Comparison of ENCODE assay signal across 9 cellular contexts in genomic region chr3:17686613-17687012, GRCh38. TPM values are rescaled to one million over a fixed set of nuclear protein-coding genes. Genes with fewer than 3 reads are reported as not detected.
DNase-seq lines count a peak whose midpoint lies in the region; ATAC-seq and TF ChIP-seq lines count a peak whose summit lies in the region.
"Had no signal": no experiment of that assay in that cellular context is flagged by ENCODE, and none has a peak within 500 bp of the region (broad histone marks: within the 10 kb centered on the region; RNA-seq: fewer than 3 reads in every experiment).

No MANE protein-coding gene starts in this region.

- TF ChIP-seq CTCF in GM12865 (IDR thresholded peaks at IDR 0.05; ENCODE audit: insufficient read depth, low read depth, low read length, missing control alignments): no peak
- peak; percentile 21; the same call in 1 of the 2 replicates for TF ChIP-seq CTCF in MM.1S (IDR thresholded peaks at IDR 0.05; ENCODE audit: low read length)
- peak in 54 of 56 donors; percentile 19 to 81 (median 53) for TF ChIP-seq CTCF in dorsolateral prefrontal cortex (IDR thresholded peaks at IDR 0.05 in 54 of 56, conservative IDR thresholded peaks at IDR 0.05 in 2 of 56; ENCODE audit: low read depth in 1 of 56, partially characterized antibody in 56 of 56)
- peak; percentile 27 for TF ChIP-seq CTCF in neural cell (IDR thresholded peaks at IDR 0.05; ENCODE audit: poor library complexity, severe bottlenecking)
- peak in 3 of 6 experiments; percentile 17 to 29 (median 19) for TF ChIP-seq CTCF in adrenal gland (IDR thresholded peaks at IDR 0.05)

- no peak overlapping the region for H2AFZ ChIP-seq in MM.1S (ENCODE audit: low read length)
- H2AFZ ChIP-seq in neural cell (ENCODE audit: low read depth, low read length): no peak overlapping the region

- no peak for TF ChIP-seq EP300 in neural cell (conservative IDR thresholded peaks at IDR 0.05; ENCODE audit: poor library complexity, severe bottlenecking)

- H3K9me3 ChIP-seq in MM.1S (replicated peaks; ENCODE audit: insufficient read depth, low read length) (no peaks in the 10 kb centered on the region), neural cell (ENCODE audit: low read length) (no peaks in the 10 kb centered on the region), aorta (ENCODE audit: control insufficient read depth, low read length) (no peaks in the 10 kb centered on the region), adrenal gland (replicated peaks in 1 of 3) (no peaks in the 10 kb centered on the region)

- H3K27ac ChIP-seq in MM.1S (ENCODE audit: low read length): no peak overlapping the region
- H3K27ac ChIP-seq in dorsolateral prefrontal cortex: no peak overlapping the region
- no peak overlapping the region for H3K27ac ChIP-seq in neural cell (ENCODE audit: low read length)
- no peak overlapping the region for H3K27ac ChIP-seq in aorta (ENCODE audit: low read depth in 1 of 2, low read length in 2 of 2)
- H3K27ac ChIP-seq in adrenal gland: no peak overlapping the region
- H3K27ac ChIP-seq: RWPE1 had no signal

- no peaks in the 10 kb centered on the region for H3F3A ChIP-seq in MM.1S (ENCODE audit: insufficient read depth, low read length)
- no peaks in the 10 kb centered on the region for H3F3A ChIP-seq in neural cell (ENCODE audit: insufficient read depth, low read length, poor library complexity, severe bottlenecking)

- H3K4me1 ChIP-seq in MM.1S (ENCODE audit: low read length): no peaks in the 10 kb centered on the region
- peaks cover 0 to 1% of the 10 kb centered on the region in 2 donors for H3K4me1 ChIP-seq in aorta (ENCODE audit: control insufficient read depth in 1 of 2, insufficient read depth in 2 of 2, low read length in 2 of 2)
- H3K4me1 ChIP-seq in adrenal gland (replicated peaks in 1 of 2): no peaks in the 10 kb centered on the region

- H3K9me2 ChIP-seq in MM.1S (replicated peaks; ENCODE audit: insufficient read depth, low read length) (no peaks in the 10 kb centered on the region), neural cell (ENCODE audit: insufficient read depth, low read length) (no peaks in the 10 kb centered on the region)

- TF ChIP-seq RAD21 in neural cell (conservative IDR thresholded peaks at IDR 0.05): no peak

- ATAC-seq in aorta (ENCODE audit: low FRiP score) (no peak), esophagus mucosa (no peak), HG03095 (IDR thresholded peaks at IDR 0.05; ENCODE audit: unreplicated experiment) (no peak)

- H4K20me1 ChIP-seq in MM.1S (ENCODE audit: insufficient read depth, low read length) (no peaks in the 10 kb centered on the region), neural cell (ENCODE audit: insufficient read depth) (no peaks in the 10 kb centered on the region)

- no peaks in the 10 kb centered on the region for H3K36me3 ChIP-seq in MM.1S (replicated peaks; ENCODE audit: insufficient read depth, low read length)
- H3K36me3 ChIP-seq in neural cell (ENCODE audit: insufficient read depth, low read length): no peaks in the 10 kb centered on the region
- no peaks in the 10 kb centered on the region for H3K36me3 ChIP-seq in aorta (ENCODE audit: control insufficient read depth in 1 of 2, insufficient read depth in 2 of 2, low read length in 1 of 2)
- no peaks in the 10 kb centered on the region for H3K36me3 ChIP-seq in adrenal gland (replicated peaks in 1 of 2)

- no peak overlapping the region for H3K4me2 ChIP-seq in MM.1S (ENCODE audit: low read depth, low read length)
- no peak overlapping the region for H3K4me2 ChIP-seq in neural cell (ENCODE audit: low read length)

- no peak overlapping the region for H3K9ac ChIP-seq in MM.1S (ENCODE audit: low read length)
- H3K9ac ChIP-seq in neural cell (ENCODE audit: low read length): no peak overlapping the region

- intact Hi-C loops in dorsolateral prefrontal cortex (cut with DNase I): loop anchor here in 1 of 2 donors (5.0 kb wide), 1 partner anchor 254 kb away; no protein-coding TSS in a partner anchor
- intact Hi-C loops in aorta (cut with DNase I): no loop called here
- intact Hi-C loops in adrenal gland (cut with DNase I): no loop called here

- H3K27me3 ChIP-seq in MM.1S (replicated peaks; ENCODE audit: insufficient read depth, low read length): no peaks in the 10 kb centered on the region
- no peaks in the 10 kb centered on the region for H3K27me3 ChIP-seq in dorsolateral prefrontal cortex
- H3K27me3 ChIP-seq in neural cell (ENCODE audit: insufficient read depth, low read depth, low read length): no peaks in the 10 kb centered on the region
- no peaks in the 10 kb centered on the region for H3K27me3 ChIP-seq in aorta (ENCODE audit: control insufficient read depth in 1 of 2, insufficient read depth in 2 of 2, low read length in 1 of 2)
- H3K27me3 ChIP-seq in adrenal gland: no peaks in the 10 kb centered on the region

- no peaks in the 10 kb centered on the region for H3K79me2 ChIP-seq in MM.1S (ENCODE audit: low read length)
- H3K79me2 ChIP-seq in neural cell (replicated peaks; ENCODE audit: insufficient read depth, low read length): no peaks in the 10 kb centered on the region

- no peak for TF ChIP-seq POLR2A in adrenal gland (IDR thresholded peaks at IDR 0.05)

- 87 to 97% methylated on average over 1 of the region's 1 CpG for WGBS in aorta, 2 donors
- WGBS in adrenal gland, 4 donors: 77 to 94% (median 86%) methylated on average over 1 of the region's 1 CpG

- peak; percentile 10 for DNase-seq in GM12865 (ENCODE audit: low read depth)
- peak; percentile 27 for DNase-seq in MM.1S
- no peak for DNase-seq in dorsolateral prefrontal cortex
- DNase-seq in aorta: no peak
- no peak for DNase-seq in adrenal gland

- H3K4me3 ChIP-seq in GM12865 (ENCODE audit: low read depth, low read length): no peak overlapping the region
- H3K4me3 ChIP-seq in MM.1S (ENCODE audit: low read length): no peak overlapping the region
- no peak overlapping the region for H3K4me3 ChIP-seq in dorsolateral prefrontal cortex
- no peak overlapping the region for H3K4me3 ChIP-seq in neural cell (ENCODE audit: low read length)
- H3K4me3 ChIP-seq in aorta (ENCODE audit: low read length in 2 of 2): no peak overlapping the region
- H3K4me3 ChIP-seq in adrenal gland: no peak overlapping the region

TF ChIP-seq in neural cell, 6 proteins besides CTCF, POLR2A, EP300 and RAD21:
- TF ChIP-seq EZH2 (IDR thresholded peaks at IDR 0.05; ENCODE audit: borderline replicate concordance, insufficient read depth, low read length, poor library complexity, severe bottlenecking): no peak
- TF ChIP-seq POLR2AphosphoS5 (IDR thresholded peaks at IDR 0.05): no peak

RNA-seq across cellular contexts. Expression of gene TBC1D5, which starts 55.8 kb away (rescaled TPM):
- 100 to 1,000 TPM in 4 of 120 experiments, 10 to 100 TPM in 116; 66.1 to 103 (median 87.1) TPM for total RNA-seq in dorsolateral prefrontal cortex
- polyA plus RNA-seq in neural cell: 22.0 and 28.3 TPM in 2 replicates
- 142 and 154 TPM in 2 replicates for polyA minus RNA-seq in neural cell
- total RNA-seq in aorta: 10 to 100 TPM; 52.2 to 75.5 TPM
- polyA plus RNA-seq in aorta: 10 to 100 TPM; 11.8 to 16.8 TPM
- total RNA-seq in esophagus mucosa: 27.6 TPM
- total RNA-seq in adrenal gland: 100 to 1,000 TPM in 2 of 8 donors, 10 to 100 TPM in 6; 47.5 to 108 (median 75.5) TPM
- polyA plus RNA-seq in adrenal gland: 10 to 100 TPM in 2 of 3 donors, 1 to 10 TPM in 1; 6.4 to 27.5 (median 16.8) TPM

Comparison
In these comparisons a context has a peak if more than half of its experiments do, and no peak if none do; other contexts are left out.
1. DNase-seq: peak in GM12865 (single experiment) and MM.1S (single experiment); none in dorsolateral prefrontal cortex (0 of 10), aorta (0 of 2) and adrenal gland (0 of 7).